In genomic region chr15:72797338-72797689, GRCh38 we compare ENCODE assay signal across 9 cellular contexts. TPM values are rescaled to one million over a fixed set of nuclear protein-coding genes. Genes with fewer than 3 reads are reported as not detected.
DNase-seq lines count a peak whose midpoint lies in the region; ATAC-seq and TF ChIP-seq lines count a peak whose summit lies in the region.
"Had no signal": no experiment of that assay in that cellular context is flagged by ENCODE, and none has a peak within 500 bp of the region (broad histone marks: within the 10 kb centered on the region; RNA-seq: fewer than 3 reads in every experiment).

No MANE protein-coding gene starts in this region.

- peaks cover 17% of the 10 kb centered on the region for H3K4me1 Mint-ChIP-seq in activated T-cell treated with anti-CD3 and anti-CD28 coated beads, Interleukin-2, amount 50 U/mL, for 72 hours (ENCODE audit: low read depth)
- H3K4me1 Mint-ChIP-seq in MCF 10A (ENCODE audit: insufficient read depth, unreplicated experiment), result no peaks in the 10 kb centered on the region
- peaks cover 6% of the 10 kb centered on the region for H3K4me1 Mint-ChIP-seq in memory B cell

- intact Hi-C loops in MCF 10A (cut with micrococcal nuclease), result loop anchor here (2.0 kb wide), 1 partner anchor 447 kb away; no protein-coding TSS in a partner anchor

- TF ChIP-seq CTCF in MCF 10A (IDR thresholded peaks at IDR 0.05; ENCODE audit: unreplicated experiment), result no peak
- TF ChIP-seq CTCF in upper lobe of left lung (IDR thresholded peaks at IDR 0.05), result no peak

- no peaks in the 10 kb centered on the region for H3K36me3 ChIP-seq in upper lobe of left lung

- peak overlapping the region; percentile 10 to 58 (median 52) for H3K4me3 ChIP-seq in upper lobe of left lung

- DNase-seq in activated T-cell treated with anti-CD3 and anti-CD28 coated beads, Interleukin-2, amount 50 U/mL, for 72 hours, result no peak
- DNase-seq in activated T-cell treated with anti-CD3 and anti-CD28 coated beads, Interleukin-2, amount 50 U/mL, for 48 hours, result no peak
- no peak for DNase-seq in MCF 10A (ENCODE audit: unreplicated experiment)
- no peak for DNase-seq in memory B cell (ENCODE audit: low spot score in 2 of 2)
- no peak for DNase-seq in upper lobe of left lung
- no peak for DNase-seq in stimulated activated CD4-positive, alpha-beta T cell treated with anti-CD3 and anti-CD28 coated beads, Interleukin-2, amount 100 ng/mL, for 24 hours
- no peak for DNase-seq in NCI-H2196 (lab: John Stamatoyannopoulos, UW; ENCODE audit: unreplicated experiment)
- DNase-seq in mesenteric fat pad (ENCODE audit: low spot score), result no peak

- POLR2A ChIA-PET in MCF 10A (lab: Yijun Ruan, JAX), result no interaction called here

- peak overlapping the region; percentile 82 to 86 for H3K4me3 Mint-ChIP-seq in activated T-cell treated with anti-CD3 and anti-CD28 coated beads, Interleukin-2, amount 50 U/mL, for 72 hours
- H3K4me3 Mint-ChIP-seq in MCF 10A (ENCODE audit: unreplicated experiment) (peak overlapping the region; percentile 65), memory B cell (peak overlapping the region; percentile 81)

- no TSS peak for BruUV-seq in MCF 10A (replicated peaks; lab: Mats Ljungman, UMichigan)

- peak overlapping the region in 1 of 4 donors; percentile 16 for H3K27ac ChIP-seq in upper lobe of left lung

- CTCF ChIA-PET in MCF 10A (lab: Yijun Ruan, JAX), result interaction anchor here (0.6 to 1.1 kb wide), 10 partner anchors 44 to 469 kb away, joined by 3 to 6 read pairs (median 4); no protein-coding TSS in a partner anchor

- peaks cover 43% of the 10 kb centered on the region for H3K27me3 Mint-ChIP-seq in activated T-cell treated with anti-CD3 and anti-CD28 coated beads, Interleukin-2, amount 50 U/mL, for 72 hours (ENCODE audit: low read depth)
- H3K27me3 Mint-ChIP-seq in MCF 10A (ENCODE audit: insufficient read depth, unreplicated experiment) (peaks cover 6% of the 10 kb centered on the region), memory B cell (peaks cover 16% of the 10 kb centered on the region)

- no peaks in the 10 kb centered on the region for H3K27me3 ChIP-seq in upper lobe of left lung

- H3K4me1 ChIP-seq in upper lobe of left lung, result peaks cover 12 to 25% (median 16%) of the 10 kb centered on the region in 4 donors

- no peak overlapping the region for H3K27ac Mint-ChIP-seq in activated T-cell treated with anti-CD3 and anti-CD28 coated beads, Interleukin-2, amount 50 U/mL, for 72 hours
- H3K27ac Mint-ChIP-seq in MCF 10A (ENCODE audit: low read depth, unreplicated experiment), result no peak overlapping the region
- H3K27ac Mint-ChIP-seq in memory B cell, result no peak overlapping the region
- H3K27ac Mint-ChIP-seq: activated naive CD4-positive, alpha-beta T cell treated with anti-CD3 and anti-CD28 coated beads, Interleukin-2, amount 50 U/mL, for 72 hours had no signal

- H3K9me3 Mint-ChIP-seq in activated T-cell treated with anti-CD3 and anti-CD28 coated beads, Interleukin-2, amount 50 U/mL, for 72 hours, result no peaks in the 10 kb centered on the region
- no peaks in the 10 kb centered on the region for H3K9me3 Mint-ChIP-seq in MCF 10A (ENCODE audit: unreplicated experiment)
- H3K9me3 Mint-ChIP-seq in memory B cell, result no peaks in the 10 kb centered on the region
- H3K9me3 Mint-ChIP-seq: activated naive CD4-positive, alpha-beta T cell treated with anti-CD3 and anti-CD28 coated beads, Interleukin-2, amount 50 U/mL, for 72 hours had no signal

- ATAC-seq in activated T-cell treated with anti-CD3 and anti-CD28 coated beads, Interleukin-2, amount 50 U/mL, for 72 hours (replicated peaks in 1 of 2), result peak in 1 of 2 donors; percentile 13
- ATAC-seq in memory B cell (ENCODE audit: low read depth) (peak; percentile 15), upper lobe of left lung (ENCODE audit: low FRiP score in 2 of 2) (no peak)

- 21 to 22% methylated on average over 7 to 12 of the region's 12 CpGs for WGBS in upper lobe of left lung, 2 donors

- TF ChIP-seq EP300 in upper lobe of left lung (IDR thresholded peaks at IDR 0.05), result no peak

- H3K36me3 Mint-ChIP-seq in activated T-cell treated with anti-CD3 and anti-CD28 coated beads, Interleukin-2, amount 50 U/mL, for 72 hours (ENCODE audit: insufficient read depth in 2 of 2), result no peaks in the 10 kb centered on the region
- no peaks in the 10 kb centered on the region for H3K36me3 Mint-ChIP-seq in MCF 10A (ENCODE audit: insufficient read depth, unreplicated experiment)
- no peaks in the 10 kb centered on the region for H3K36me3 Mint-ChIP-seq in memory B cell
- H3K36me3 Mint-ChIP-seq: activated naive CD4-positive, alpha-beta T cell treated with anti-CD3 and anti-CD28 coated beads, Interleukin-2, amount 50 U/mL, for 72 hours had no signal

- TF ChIP-seq POLR2A in upper lobe of left lung (IDR thresholded peaks at IDR 0.05), result no peak

- H3K9me3 ChIP-seq in upper lobe of left lung, result no peaks in the 10 kb centered on the region

RNA-seq across cellular contexts. Expression of gene ADPGK, which starts 13.8 kb away (rescaled TPM):
- total RNA-seq in activated T-cell treated with anti-CD3 and anti-CD28 coated beads, Interleukin-2, amount 50 U/mL, for 72 hours, result 10 to 100 TPM; 55.8 to 63.1 TPM
- total RNA-seq in MCF 10A (2022), result 41.6 and 53.7 TPM in 2 replicates
- 100 to 1,000 TPM in 2 of 6 donors, 10 to 100 TPM in 4; 71.5 to 211 (median 98.1) TPM for total RNA-seq in upper lobe of left lung
- 55.5 TPM for total RNA-seq in mesenteric fat pad
